Comparison of ENCODE assay signal across 8 cellular contexts in genomic region chr18:48408111-48408726, GRCh38. TPM values are rescaled to one million over a fixed set of nuclear protein-coding genes. Genes with fewer than 3 reads are reported as not detected.
A peak's percentile ranks its signal among the peaks of the same experiment; 100 is the strongest.
DNase-seq lines count a peak whose midpoint lies in the region; ATAC-seq and TF ChIP-seq lines count a peak whose summit lies in the region.

No MANE protein-coding gene starts in this region.

- no peak overlapping the region for H2AK5ac ChIP-seq in IMR-90 (ENCODE audit: low read depth, low read length)

- no peak overlapping the region for H3K4ac ChIP-seq in IMR-90 (ENCODE audit: low read depth, low read length)

- intact Hi-C loops in A673 (cut with micrococcal nuclease; ENCODE audit: unreplicated experiment) (no loop called here), IMR-90 (cut with micrococcal nuclease) (no loop called here), dorsolateral prefrontal cortex (cut with DNase I) (loop anchor here in 1 of 2 donors (10.0 kb wide), 1 partner anchor 113 kb away; no protein-coding TSS in a partner anchor)
- intact Hi-C loops in naive thymus-derived CD4-positive, alpha-beta T cell (cut with micrococcal nuclease): loop anchor here in 1 of 2 donors (5.0 kb wide), 1 partner anchor 476 kb away; the partner anchor contains the start of gene SMAD2

- peak overlapping the region in 1 of 9 donors; percentile 23 for H3K27ac Mint-ChIP-seq in naive thymus-derived CD4-positive, alpha-beta T cell

- no peak overlapping the region for H2AK9ac ChIP-seq in IMR-90 (replicated peaks; ENCODE audit: low read depth, low read length, poor library complexity)

- CTCF ChIA-PET in A673 (lab: Charles Lee) (no interaction called here), IMR-90 (lab: Yijun Ruan, JAX) (interaction anchor here (0.6 kb wide), 1 partner anchor 20 kb away, joined by 4 read pairs; no protein-coding TSS in a partner anchor)
- CTCF ChIA-PET in naive thymus-derived CD4-positive, alpha-beta T cell (lab: Charles Lee): no interaction called here

- ATAC-seq in IMR-90 (ENCODE audit: low read depth): no peak
- no peak for ATAC-seq in naive thymus-derived CD4-positive, alpha-beta T cell
- no peak for ATAC-seq in GM18519 (IDR thresholded peaks at IDR 0.05; ENCODE audit: low FRiP score, unreplicated experiment)

- no peak overlapping the region for H4K5ac ChIP-seq in IMR-90 (ENCODE audit: low read depth, low read length)

- peaks cover 4 to 20% (median 14%) of the 10 kb centered on the region in 7 donors for H3K4me1 Mint-ChIP-seq in naive thymus-derived CD4-positive, alpha-beta T cell

- peaks cover 0 to 5% (median 0%) of the 10 kb centered on the region in 11 donors for H3K9me3 Mint-ChIP-seq in naive thymus-derived CD4-positive, alpha-beta T cell

- TF ChIP-seq POLR2A in IMR-90 (IDR thresholded peaks at IDR 0.05; ENCODE audit: low read depth, low read length): no peak

- no peak overlapping the region for H2BK15ac ChIP-seq in IMR-90 (ENCODE audit: low read depth, low read length)

- H3K18ac ChIP-seq in IMR-90 (ENCODE audit: low read depth, low read length): no peak overlapping the region

- no peak for TF ChIP-seq RAD21 in IMR-90 (IDR thresholded peaks at IDR 0.05; ENCODE audit: low read length)

- in situ Hi-C loops in IMR-90 (cut with MboI; ENCODE audit: low sequenced_read_pairs): no loop called here

- POLR2A ChIA-PET in A673 (lab: Charles Lee; ENCODE audit: low non-redundant PET): no interaction called here
- POLR2A ChIA-PET in IMR-90 (lab: Charles Lee; ENCODE audit: unreplicated experiment): no interaction called here
- POLR2A ChIA-PET in naive thymus-derived CD4-positive, alpha-beta T cell (lab: Charles Lee): no interaction called here

- peak overlapping the region; percentile 37 for H2AFZ ChIP-seq in IMR-90 (replicated peaks; ENCODE audit: low read length, poor library complexity)

- H2BK5ac ChIP-seq in IMR-90 (ENCODE audit: low read depth, low read length, poor library complexity, severe bottlenecking): no peak overlapping the region

- no peaks in the 10 kb centered on the region for H3K79me1 ChIP-seq in IMR-90 (ENCODE audit: low read depth in 1 of 2, low read length in 2 of 2)

- H3K27ac ChIP-seq in A673 (ENCODE audit: low read depth, low read length, poor library complexity, severe bottlenecking): no peak overlapping the region
- no peak overlapping the region for H3K27ac ChIP-seq in IMR-90 (ENCODE audit: insufficient read depth, low read length)
- H3K27ac ChIP-seq in dorsolateral prefrontal cortex: peak overlapping the region in 5 of 59 donors; percentile 26 to 78 (median 52)
- H3K27ac ChIP-seq in naive thymus-derived CD4-positive, alpha-beta T cell (ENCODE audit: low read depth, low read length): no peak overlapping the region

- peak overlapping the region; percentile 68 to 80 (median 76) for H3K4me3 Mint-ChIP-seq in naive thymus-derived CD4-positive, alpha-beta T cell

- no peak overlapping the region for H3K14ac ChIP-seq in IMR-90 (replicated peaks; ENCODE audit: low read depth, low read length)

- no peak overlapping the region for H4K91ac ChIP-seq in IMR-90 (ENCODE audit: insufficient read depth, low read depth, low read length)

- 0 out of 2 replicates have a peak overlapping the region, but pooled peaks have one; percentile 4 for H3K23ac ChIP-seq in IMR-90 (ENCODE audit: low read depth, low read length)

- TF ChIP-seq CTCF in A673 (conservative IDR thresholded peaks at IDR 0.05; ENCODE audit: low read depth, low read length) (no peak), IMR-90 (conservative IDR thresholded peaks at IDR 0.05; ENCODE audit: low read depth, low read length) (no peak), dorsolateral prefrontal cortex (IDR thresholded peaks at IDR 0.05 in 54 of 56, conservative IDR thresholded peaks at IDR 0.05 in 2 of 56; ENCODE audit: low read depth in 1 of 56, partially characterized antibody in 56 of 56) (no peak)

- dilution Hi-C loops in IMR-90 (cut with HindIII; ENCODE audit: low sequenced_read_pairs, unreplicated experiment): no loop called here

- H2BK20ac ChIP-seq in IMR-90 (ENCODE audit: low read depth, low read length): no peak overlapping the region

- H3K9me3 ChIP-seq in A673 (ENCODE audit: low read depth, low read length, poor library complexity, severe bottlenecking): no peaks in the 10 kb centered on the region
- H3K9me3 ChIP-seq in IMR-90 (ENCODE audit: control insufficient read depth, insufficient read depth, low read length): no peaks in the 10 kb centered on the region
- H3K9me3 ChIP-seq in naive thymus-derived CD4-positive, alpha-beta T cell (ENCODE audit: control insufficient read depth in 2 of 3, low read length in 3 of 3): no peaks in the 10 kb centered on the region

- no peak overlapping the region for H4K8ac ChIP-seq in IMR-90 (ENCODE audit: low read depth in 2 of 2, low read length in 2 of 2)

- H3K4me3 ChIP-seq in A673 (ENCODE audit: low read depth, low read length, poor library complexity, severe bottlenecking) (peak overlapping the region; percentile 40), IMR-90 (ENCODE audit: insufficient read depth, low read depth, low read length) (no peak overlapping the region), dorsolateral prefrontal cortex (peak overlapping the region; percentile 33 to 86 (median 76))
- no peak overlapping the region for H3K4me3 ChIP-seq in naive thymus-derived CD4-positive, alpha-beta T cell (ENCODE audit: low read length)

- H3K36me3 ChIP-seq in A673 (ENCODE audit: insufficient read depth, low read length, poor library complexity, severe bottlenecking) (no peaks in the 10 kb centered on the region), IMR-90 (ENCODE audit: control insufficient read depth, insufficient read depth, low read length) (no peaks in the 10 kb centered on the region)
- no peaks in the 10 kb centered on the region for H3K36me3 ChIP-seq in naive thymus-derived CD4-positive, alpha-beta T cell (ENCODE audit: control insufficient read depth in 2 of 3, insufficient read depth in 3 of 3, low read length in 3 of 3)

- WGBS in IMR-90 (ENCODE audit: extremely low coverage in 2 of 2, insufficient read length in 1 of 2), 2 experiments: 5% methylated on average over 30 of the region's 42 CpGs; no CpG with 5 or more reads in 1 of the 2 experiments

- no peaks in the 10 kb centered on the region; the same call in 1 of the 2 replicates for H3K9me1 ChIP-seq in IMR-90 (ENCODE audit: insufficient read depth, low read length)

- no peak overlapping the region for H3K56ac ChIP-seq in IMR-90 (ENCODE audit: extremely low read depth, insufficient read depth, low read length)

- H3K4me1 ChIP-seq in A673 (ENCODE audit: insufficient read depth, low read length, poor library complexity, severe bottlenecking) (peaks cover 5% of the 10 kb centered on the region), IMR-90 (ENCODE audit: control insufficient read depth, insufficient read depth, low read length) (peaks cover 2% of the 10 kb centered on the region)
- peaks cover 0 to 6% of the 10 kb centered on the region in 2 donors for H3K4me1 ChIP-seq in naive thymus-derived CD4-positive, alpha-beta T cell (ENCODE audit: control insufficient read depth in 2 of 2, insufficient read depth in 2 of 2, low read length in 2 of 2)

- H4K20me1 ChIP-seq in IMR-90 (ENCODE audit: insufficient read depth, low read length): no peaks in the 10 kb centered on the region

- BruUV-seq in A673 (replicated peaks; lab: Mats Ljungman, UMichigan) (no TSS peak), IMR-90 (replicated peaks; lab: Mats Ljungman, UMichigan) (no TSS peak)

- no peak overlapping the region for H2BK120ac ChIP-seq in IMR-90 (ENCODE audit: low read depth, low read length)

- peaks cover 63% of the 10 kb centered on the region for H3K27me3 ChIP-seq in A673 (replicated peaks; ENCODE audit: insufficient read depth, low read depth, low read length, poor library complexity)
- peaks cover 41% of the 10 kb centered on the region for H3K27me3 ChIP-seq in IMR-90 (ENCODE audit: control insufficient read depth, insufficient read depth, low read length)
- peaks cover 0 to 13% (median 0%) of the 10 kb centered on the region in 45 donors for H3K27me3 ChIP-seq in dorsolateral prefrontal cortex
- peaks cover 4% of the 10 kb centered on the region in 2 donors for H3K27me3 ChIP-seq in naive thymus-derived CD4-positive, alpha-beta T cell (ENCODE audit: control insufficient read depth in 2 of 2, insufficient read depth in 2 of 2, low read length in 2 of 2)

- 0 out of 2 replicates have a peak overlapping the region, but pooled peaks have one; percentile 16 for H3K4me2 ChIP-seq in IMR-90 (ENCODE audit: low read depth, low read length)

- DNase-seq in A673 (ENCODE audit: low spot score) (no peak), IMR-90 (no peak), dorsolateral prefrontal cortex (peak in 2 of 10 donors; percentile 15 to 31), NCI-H524 treated with DMSO at 0.1 percent for 48 hours (lab: John Stamatoyannopoulos, UW) (no peak), GDM1 (lab: John Stamatoyannopoulos, UW) (no peak), cerebellar nuclear complex (lab: John Stamatoyannopoulos, UW) (no peak)
- DNase-seq in naive thymus-derived CD4-positive, alpha-beta T cell: no peak

- no peaks in the 10 kb centered on the region for H3K36me3 Mint-ChIP-seq in naive thymus-derived CD4-positive, alpha-beta T cell

- H3K27me3 Mint-ChIP-seq in naive thymus-derived CD4-positive, alpha-beta T cell: peaks cover 64 to 74% (median 67%) of the 10 kb centered on the region in 5 donors

- no peak overlapping the region for H3K9ac ChIP-seq in IMR-90 (ENCODE audit: low read depth, low read length)

TF ChIP-seq in IMR-90, 13 proteins besides CTCF, POLR2A, EP300 and RAD21 (continues in another document):
- TF ChIP-seq MAZ (IDR thresholded peaks at IDR 0.05; ENCODE audit: borderline replicate concordance, low read depth, low read length) (no peak), RFX5 (IDR thresholded peaks at IDR 0.05; ENCODE audit: low read depth, low read length) (no peak), FOS (IDR thresholded peaks at IDR 0.05; ENCODE audit: low read depth, low read length) (no peak), USF2 (IDR thresholded peaks at IDR 0.05; ENCODE audit: low read depth, low read length) (no peak), BHLHE40 (IDR thresholded peaks at IDR 0.05; ENCODE audit: low read depth, low read length) (no peak)

RNA-seq across cellular contexts. Expression of gene ZBTB7C, which starts 1.0 kb away (rescaled TPM):
- total RNA-seq in A673 (2021): 0.07 and 0.32 TPM in 2 replicates
- total RNA-seq in IMR-90 (2012; rRNA removed): not detected in 2 replicates
- not detected in 2 replicates for polyA plus RNA-seq in IMR-90 (2012; rRNA removed)
- not detected in 2 replicates for polyA plus RNA-seq in IMR-90 (2012; cell fraction: cytosol; rRNA removed)
- polyA plus RNA-seq in IMR-90 (2012; cell fraction: nucleus; rRNA removed; ENCODE audit: low replicate concordance): not detected in 2 replicates
- total RNA-seq in dorsolateral prefrontal cortex: 10 to 100 TPM in 89 of 120 experiments, 1 to 10 TPM in 31; 3.6 to 26.2 (median 12.3) TPM
- under 1 TPM in 1 of 5 experiments, not detected in 4; 0.51 TPM for total RNA-seq in naive thymus-derived CD4-positive, alpha-beta T cell
- polyA plus RNA-seq in naive thymus-derived CD4-positive, alpha-beta T cell: not detected

Comparison
In these comparisons a context has a peak if more than half of its experiments do, and no peak if none do; other contexts are left out.
1. H3K4me3 ChIP-seq: peak in A673 (single experiment) and dorsolateral prefrontal cortex (59 of 59); none in IMR-90 (single experiment) and naive thymus-derived CD4-positive, alpha-beta T cell (single experiment).